Comparison of ENCODE assay signal across 16 cellular contexts in the genomic region with DNA sequence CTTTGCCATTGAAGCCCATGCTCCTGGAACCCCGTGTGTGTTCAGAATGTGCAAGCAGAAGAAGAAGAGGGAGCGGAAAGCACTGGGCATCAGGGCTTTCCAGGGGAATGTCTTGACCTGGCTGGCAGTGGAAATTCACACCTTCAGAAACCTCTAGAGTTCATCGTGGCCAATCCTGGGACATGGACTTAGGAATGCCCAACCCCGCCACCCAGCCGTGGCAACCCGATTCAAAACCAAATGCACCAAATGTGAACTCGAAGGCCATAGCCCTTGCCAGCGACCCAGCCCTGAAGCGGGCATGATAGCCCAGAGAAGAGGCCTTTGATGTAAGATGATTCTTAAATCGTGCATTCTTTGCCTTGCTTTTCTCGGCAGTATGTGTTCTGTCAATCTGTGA.
DNase-seq lines count a peak whose midpoint lies in the region; TF ChIP-seq lines count a peak whose summit lies in the region.
"Had no signal": no experiment of that assay in that cellular context is flagged by ENCODE, and none has a peak within 500 bp of the region (broad histone marks: within the 10 kb centered on the region; RNA-seq: fewer than 3 reads in every experiment).

No MANE protein-coding gene starts in this region.

- H3K27ac ChIP-seq in BLaER1 (no peak overlapping the region), dorsolateral prefrontal cortex (peak overlapping the region in 42 of 59 donors; percentile 4 to 83 (median 54)), neuronal stem cell (replicated peaks; ENCODE audit: low read length) (no peak overlapping the region)
- H3K27ac ChIP-seq in BLaER1 treated with 17β-estradiol and CSF1 and Interleukin-3, amounts not matched to agents 10 nM and 100 nM: no peak overlapping the region
- H3K27ac ChIP-seq: A549 had no signal

- H3K4me3 ChIP-seq in BLaER1 (no peak overlapping the region), dorsolateral prefrontal cortex (no peak overlapping the region), neuronal stem cell (ENCODE audit: low read length in 2 of 2) (no peak overlapping the region)
- no peak overlapping the region for H3K4me3 ChIP-seq in BLaER1 treated with 17β-estradiol and CSF1 and Interleukin-3, amounts not matched to agents 10 nM and 100 nM
- H3K4me3 ChIP-seq: A549, GM23338 had no signal

- no CpG with 5 or more reads among the region's 11 CpGs for WGBS in neuronal stem cell (ENCODE audit: extremely low coverage in 2 of 2, insufficient read length in 2 of 2, insufficient replicate concordance in 1 of 2), 2 donors

- no peak overlapping the region for H3K23ac ChIP-seq in neuronal stem cell (ENCODE audit: low read depth, low read length, poor library complexity)

- H3K36me3 Mint-ChIP-seq in nephron (ENCODE audit: low read depth): peaks cover 59% of the 10 kb centered on the region

- peaks cover 70% of the 10 kb centered on the region for H3K4me1 Mint-ChIP-seq in nephron
- H3K4me1 Mint-ChIP-seq: CD8-positive, alpha-beta memory T cell had no signal

- H3K9me3 ChIP-seq in BLaER1 (no peaks in the 10 kb centered on the region; the same call in 1 of the 2 replicates), neuronal stem cell (replicated peaks in 1 of 2; ENCODE audit: control insufficient read depth in 2 of 2, insufficient read depth in 1 of 2, low read depth in 1 of 2, low read length in 2 of 2) (peaks cover 0 to 6% of the 10 kb centered on the region in 2 donors)
- H3K9me3 ChIP-seq in BLaER1 treated with 17β-estradiol and CSF1 and Interleukin-3, amounts not matched to agents 10 nM and 100 nM (replicated peaks in 1 of 11): peaks cover 0 to 4% (median 0%) of the 10 kb centered on the region in 11 experiments; a peak in 2 of 22 replicates
- H3K9me3 ChIP-seq: A549, BE2C, Caco-2 had no signal

- intact Hi-C loops in dorsolateral prefrontal cortex (cut with DNase I): no loop called here

- H3K4ac ChIP-seq in neuronal stem cell (ENCODE audit: low read length): no peak overlapping the region

- H3K27me3 ChIP-seq in BLaER1 (peaks cover 52% of the 10 kb centered on the region), dorsolateral prefrontal cortex (no peaks in the 10 kb centered on the region), neuronal stem cell (ENCODE audit: control insufficient read depth in 3 of 3, insufficient read depth in 3 of 3, low read depth in 1 of 3, low read length in 3 of 3) (no peaks in the 10 kb centered on the region)
- peaks cover 34 to 54% (median 48%) of the 10 kb centered on the region in 11 experiments for H3K27me3 ChIP-seq in BLaER1 treated with 17β-estradiol and CSF1 and Interleukin-3, amounts not matched to agents 10 nM and 100 nM
- H3K27me3 ChIP-seq: BE2C had no signal

- no peak overlapping the region for H3K14ac ChIP-seq in neuronal stem cell (ENCODE audit: low read length)

- peaks cover 47% of the 10 kb centered on the region for H4K20me1 ChIP-seq in BLaER1
- H4K20me1 ChIP-seq in BLaER1 treated with 17β-estradiol and CSF1 and Interleukin-3, amounts not matched to agents 10 nM and 100 nM: peaks cover 26 to 74% (median 53%) of the 10 kb centered on the region in 11 experiments; a peak in 21 of 22 replicates

- no peak overlapping the region for H3K9ac ChIP-seq in BLaER1
- no peak overlapping the region for H3K9ac ChIP-seq in BLaER1 treated with 17β-estradiol and CSF1 and Interleukin-3, amounts not matched to agents 10 nM and 100 nM
- H3K9ac ChIP-seq in neuronal stem cell (ENCODE audit: low read depth, low read length, poor library complexity): no peak overlapping the region

- no peak overlapping the region for H2AK5ac ChIP-seq in neuronal stem cell (ENCODE audit: low read depth, low read length)

- H2BK12ac ChIP-seq in neuronal stem cell (ENCODE audit: low read length): no peak overlapping the region

- H3K4me2 ChIP-seq in BLaER1: peak overlapping the region; percentile 53
- peak overlapping the region in 6 of 11 experiments; percentile 5 to 59 (median 43); a peak in 9 of 22 replicates for H3K4me2 ChIP-seq in BLaER1 treated with 17β-estradiol and CSF1 and Interleukin-3, amounts not matched to agents 10 nM and 100 nM
- no peak overlapping the region for H3K4me2 ChIP-seq in neuronal stem cell (ENCODE audit: insufficient read depth, low read length, poor library complexity, severe bottlenecking)
- H3K4me2 ChIP-seq: A549, GM23338 had no signal

- H3K4me1 ChIP-seq in BLaER1: peaks cover 43% of the 10 kb centered on the region
- H3K4me1 ChIP-seq in BLaER1 treated with 17β-estradiol and CSF1 and Interleukin-3, amounts not matched to agents 10 nM and 100 nM: peaks cover 0 to 48% (median 24%) of the 10 kb centered on the region in 10 experiments; a peak in 14 of 20 replicates
- H3K4me1 ChIP-seq in neuronal stem cell (ENCODE audit: control insufficient read depth in 2 of 2, insufficient read depth in 1 of 2, low read depth in 1 of 2, low read length in 2 of 2): peaks cover 0 to 10% of the 10 kb centered on the region in 2 donors
- H3K4me1 ChIP-seq: A549, Caco-2 had no signal

- H2BK120ac ChIP-seq in neuronal stem cell (ENCODE audit: low read depth, low read length): no peak overlapping the region

- DNase-seq in dorsolateral prefrontal cortex (peak in 1 of 10 donors; percentile 10), SHP77 (lab: John Stamatoyannopoulos, UW) (no peak), neuronal stem cell (ENCODE audit: low spot score) (no peak), NCI-H2107 (lab: John Stamatoyannopoulos, UW) (no peak)
- DNase-seq in stimulated activated CD4-positive, alpha-beta T cell treated with anti-CD3 and anti-CD28 coated beads, Interleukin-12 subunit alpha, Interleukin-12 subunit beta, amount 100 ng/mL, for 4 hours: no peak
- DNase-seq: BE2C; Caco-2; CD8-positive, alpha-beta memory T cell; DND-41; GDM1; H7 had no signal

- no peak overlapping the region for H2BK5ac ChIP-seq in neuronal stem cell (ENCODE audit: low read length)

- no peaks in the 10 kb centered on the region for H3K27me3 Mint-ChIP-seq in nephron (ENCODE audit: low read depth)

- H2BK15ac ChIP-seq in neuronal stem cell (ENCODE audit: low read length): no peak overlapping the region

- H3K27ac Mint-ChIP-seq in nephron: peak overlapping the region in 2 of 3 experiments; percentile 92 to 95
- H3K27ac Mint-ChIP-seq: GM23338 had no signal

- no peaks in the 10 kb centered on the region for H3K79me1 ChIP-seq in neuronal stem cell (ENCODE audit: low read depth, low read length)

- no peak overlapping the region for H4K8ac ChIP-seq in neuronal stem cell (ENCODE audit: low read depth, low read length)

- H3K18ac ChIP-seq in neuronal stem cell (ENCODE audit: low read length): no peak overlapping the region

- no peak overlapping the region for H3K4me3 Mint-ChIP-seq in nephron
- H3K4me3 Mint-ChIP-seq: GM23338 had no signal

- H3K9me3 Mint-ChIP-seq in nephron: no peaks in the 10 kb centered on the region
- H3K9me3 Mint-ChIP-seq: CD8-positive, alpha-beta memory T cell; GM23338 had no signal

- H3K36me3 ChIP-seq in BLaER1 (peaks cover 80% of the 10 kb centered on the region), neuronal stem cell (replicated peaks in 1 of 2; ENCODE audit: control insufficient read depth in 2 of 2, insufficient read depth in 2 of 2, low read length in 2 of 2) (peaks cover 14 to 83% of the 10 kb centered on the region in 2 donors)
- H3K36me3 ChIP-seq in BLaER1 treated with 17β-estradiol and CSF1 and Interleukin-3, amounts not matched to agents 10 nM and 100 nM: peaks cover 39 to 98% (median 80%) of the 10 kb centered on the region in 11 experiments

- H4K91ac ChIP-seq in neuronal stem cell (ENCODE audit: low read depth, low read length, poor library complexity): no peak overlapping the region

- TF ChIP-seq CTCF in dorsolateral prefrontal cortex (IDR thresholded peaks at IDR 0.05 in 54 of 56, conservative IDR thresholded peaks at IDR 0.05 in 2 of 56; ENCODE audit: low read depth in 1 of 56, partially characterized antibody in 56 of 56) (no peak), nephron (IDR thresholded peaks at IDR 0.05; ENCODE audit: unreplicated experiment in 3 of 3) (no peak)

- H2AFZ ChIP-seq in neuronal stem cell (ENCODE audit: low read length): no peak overlapping the region
- H2AFZ ChIP-seq: GM23338 had no signal

Comparison
In these comparisons a context has a peak if more than half of its experiments do, and no peak if none do; other contexts are left out.
1. H3K27ac ChIP-seq: peak in dorsolateral prefrontal cortex (42 of 59); none in BLaER1 (single experiment), BLaER1 treated with 17β-estradiol and CSF1 and Interleukin-3, amounts not matched to agents 10 nM and 100 nM (0 of 11) and neuronal stem cell (single experiment).